19 cellular contexts compared by ENCODE assay signal in the genomic region with DNA sequence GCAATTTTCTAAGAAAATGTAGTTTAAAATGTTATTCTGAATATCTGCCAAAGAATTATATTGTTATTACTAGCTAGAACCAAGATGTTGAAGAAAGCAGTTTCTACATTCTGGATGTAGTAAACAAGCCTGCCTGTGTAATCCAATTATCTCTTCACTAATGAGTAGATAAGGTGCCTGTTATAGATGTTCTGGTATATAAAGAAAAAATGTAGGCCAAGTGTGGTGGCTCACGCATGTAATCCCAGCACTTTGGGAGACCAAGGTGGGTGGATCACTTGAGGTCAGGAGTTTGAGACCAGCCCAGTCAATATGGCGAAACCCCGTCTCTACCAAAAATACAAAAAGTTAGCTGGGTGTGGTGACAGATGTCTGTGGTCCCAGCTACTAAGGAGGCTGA. TPM values are rescaled to one million over a fixed set of nuclear protein-coding genes. Genes with fewer than 3 reads are reported as not detected.
DNase-seq lines count a peak whose midpoint lies in the region; ATAC-seq, FAIRE-seq and TF ChIP-seq lines count a peak whose summit lies in the region.
"Had no signal": no experiment of that assay in that cellular context is flagged by ENCODE, and none has a peak within 500 bp of the region (broad histone marks: within the 10 kb centered on the region; RNA-seq: fewer than 3 reads in every experiment).

No MANE protein-coding gene starts in this region.

- H3K27ac ChIP-seq in HepG2 (ENCODE audit: extremely low read length, insufficient read depth, low read length) = no peak overlapping the region
- H3K27ac ChIP-seq in right lobe of liver = no peak overlapping the region
- H3K27ac ChIP-seq in SK-N-SH (ENCODE audit: low read depth in 2 of 2, low read length in 1 of 2) = no peak overlapping the region
- H3K27ac ChIP-seq: BLaER1, HL-60 had no signal

- peaks cover 32% of the 10 kb centered on the region for H3F3A ChIP-seq in SK-N-SH (replicated peaks; ENCODE audit: insufficient read depth)

- H3K4me2 ChIP-seq in HepG2 (ENCODE audit: low read depth, low read length) = no peak overlapping the region
- H3K4me2 ChIP-seq in SK-N-SH = no peak overlapping the region
- H3K4me2 ChIP-seq: BLaER1, GM23338 had no signal

- DNase-seq in HepG2 (ENCODE audit: low spot score) (no peak), right lobe of liver (no peak), NCI-H82 (lab: John Stamatoyannopoulos, UW) (peak; percentile 81), SK-N-SH (peak; percentile 16), activated gamma-delta T cell treated with Interleukin-2 at 50 U/mL for 16 hours (no peak), NCI-H524 (lab: John Stamatoyannopoulos, UW) (no peak)
- DNase-seq: ACHN; AML-193; Calu3; CD8-positive, alpha-beta T cell; DMS79 treated with DMSO at 0.1 percent for 48 hours; GF-D8; HCEC 1CT had no signal

- FAIRE-seq in HepG2 (lab: Jason Lieb, UNC) (no peak), islet of Langerhans (lab: Jason Lieb, UNC) (peak; percentile 43)
- FAIRE-seq: A204.1, H54 had no signal

- H3K79me2 ChIP-seq in HepG2 (ENCODE audit: insufficient read depth, low read length) (no peaks in the 10 kb centered on the region), SK-N-SH (ENCODE audit: insufficient read depth) (peaks cover 22% of the 10 kb centered on the region)

- H3K27me3 ChIP-seq in HepG2 (ENCODE audit: control insufficient read depth in 1 of 2, insufficient read depth in 2 of 2, low read length in 2 of 2) (no peaks in the 10 kb centered on the region), right lobe of liver (no peaks in the 10 kb centered on the region), SK-N-SH (ENCODE audit: insufficient read depth) (no peaks in the 10 kb centered on the region)
- H3K27me3 ChIP-seq: BLaER1 had no signal

- H2AFZ ChIP-seq in HepG2 (ENCODE audit: low read length) = no peak overlapping the region
- H2AFZ ChIP-seq in SK-N-SH (ENCODE audit: low read depth) = no peak overlapping the region
- H2AFZ ChIP-seq: GM23338 had no signal

- intact Hi-C loops in HepG2 (cut with micrococcal nuclease; ENCODE audit: unreplicated experiment) = no loop called here
- intact Hi-C loops in right lobe of liver (cut with DNase I) = no loop called here

- ATAC-seq in HepG2 = no peak
- ATAC-seq in right lobe of liver = no peak
- ATAC-seq: CD8-positive, alpha-beta T cell; GM23338 had no signal

- in situ Hi-C loops in HepG2 (cut with HindIII; ENCODE audit: extremely low pct_ligation_motif_present, low pct_unique_long_range_greater_than_20kb) = no loop called here

- TF ChIP-seq EP300 in HepG2 (IDR thresholded peaks at IDR 0.05; ENCODE audit: low read depth in 2 of 2, low read length in 2 of 2) (no peak), HepG2 (CRISPR knock-in tag; IDR thresholded peaks at IDR 0.05; ENCODE audit: borderline replicate concordance) (no peak), SK-N-SH (IDR thresholded peaks at IDR 0.05; ENCODE audit: borderline replicate concordance in 1 of 2, low read depth in 1 of 2, low read length in 1 of 2) (no peak)

- H4K20me1 ChIP-seq in HepG2 (ENCODE audit: insufficient read depth, low read length) = no peaks in the 10 kb centered on the region
- no peaks in the 10 kb centered on the region for H4K20me1 ChIP-seq in SK-N-SH (ENCODE audit: insufficient read depth)

- CTCF ChIA-PET in HepG2 (lab: Yijun Ruan, JAX; ENCODE audit: low intra/inter-chr PET ratio, low total read pairs) (no interaction called here), SK-N-SH (lab: Yijun Ruan, JAX) (interaction anchor here (0.6 to 1.8 kb wide), 2 partner anchors 9 to 456 kb away, joined by 3 to 4 read pairs; no protein-coding TSS in a partner anchor)

- TF ChIP-seq RAD21 in HepG2 (CRISPR knock-in tag; IDR thresholded peaks at IDR 0.05) (no peak), SK-N-SH (IDR thresholded peaks at IDR 0.05; ENCODE audit: low read length) (no peak)

- H3K4me1 ChIP-seq in HepG2 (ENCODE audit: insufficient read depth, low read length) (no peaks in the 10 kb centered on the region), right lobe of liver (no peaks in the 10 kb centered on the region), SK-N-SH (ENCODE audit: control insufficient read depth in 1 of 2, insufficient read depth in 2 of 2, low read depth in 1 of 2, low read length in 1 of 2) (no peaks in the 10 kb centered on the region; a peak in 1 of 4 replicates)
- H3K4me1 ChIP-seq: BLaER1 had no signal

- no peaks in the 10 kb centered on the region for H3K9me2 ChIP-seq in SK-N-SH

- no peak for TF ChIP-seq POLR2A in HepG2 (IDR thresholded peaks at IDR 0.05; ENCODE audit: insufficient read depth in 1 of 2, low read depth in 2 of 2, low read length in 2 of 2)
- no peak for TF ChIP-seq POLR2A in right lobe of liver (IDR thresholded peaks at IDR 0.05)

- H3K36me3 ChIP-seq in HepG2 (replicated peaks in 1 of 2; ENCODE audit: control insufficient read depth in 1 of 2, insufficient read depth in 2 of 2, low read length in 2 of 2) (peaks cover 1 to 25% of the 10 kb centered on the region in 2 experiments; a peak in 4 of 5 replicates), right lobe of liver (peaks cover 0 to 9% (median 0%) of the 10 kb centered on the region in 4 donors), SK-N-SH (replicated peaks in 1 of 2; ENCODE audit: control insufficient read depth in 1 of 2, insufficient read depth in 2 of 2, low read length in 1 of 2) (peaks cover 83 to 90% of the 10 kb centered on the region in 2 experiments)

- H3K9ac ChIP-seq in HepG2 (ENCODE audit: insufficient read depth, low read depth, low read length) = no peak overlapping the region
- no peak overlapping the region for H3K9ac ChIP-seq in SK-N-SH
- H3K9ac ChIP-seq: BLaER1 had no signal

- BruUV-seq in HepG2 (replicated peaks; lab: Mats Ljungman, UMichigan) = no TSS peak

- POLR2A ChIA-PET in HepG2 (lab: Yijun Ruan, JAX) (no interaction called here), SK-N-SH (lab: Yijun Ruan, JAX) (no interaction called here)

- TF ChIP-seq CTCF in HepG2 (CRISPR knock-in tag; IDR thresholded peaks at IDR 0.05) = no peak
- no peak for TF ChIP-seq CTCF in right lobe of liver (IDR thresholded peaks at IDR 0.05)
- no peak for TF ChIP-seq CTCF in SK-N-SH (IDR thresholded peaks at IDR 0.05)

- no peak overlapping the region for H3K4me3 ChIP-seq in HepG2 (replicated peaks in 1 of 3; ENCODE audit: insufficient read depth in 1 of 3, low read depth in 2 of 3, low read length in 3 of 3)
- H3K4me3 ChIP-seq in right lobe of liver = no peak overlapping the region
- no peak overlapping the region for H3K4me3 ChIP-seq in SK-N-SH (ENCODE audit: low read depth in 2 of 2, low read length in 1 of 2)
- H3K4me3 ChIP-seq: BLaER1, GM23338 had no signal

- H3K9me3 ChIP-seq in HepG2 (ENCODE audit: low read length) (no peaks in the 10 kb centered on the region), right lobe of liver (no peaks in the 10 kb centered on the region), SK-N-SH (no peaks in the 10 kb centered on the region)
- H3K9me3 ChIP-seq: BLaER1 had no signal

- WGBS in HepG2 (ENCODE audit: low lambda C conversion rate) = 99% methylated on average over 3 of the region's 3 CpGs
- WGBS in right lobe of liver (ENCODE audit: insufficient coverage, low coverage, low lambda C conversion rate, missing lambda C conversion rate) = 93% methylated on average over 3 of the region's 3 CpGs
- WGBS in SK-N-SH (ENCODE audit: low lambda C conversion rate) = 88% methylated on average over 3 of the region's 3 CpGs

RNA-seq across cellular contexts. Expression of a gene that starts 28.9 kb away (rescaled TPM):
- total RNA-seq in HepG2 (2016; rRNA removed; fragmentation: Illumina TruSeq; extraction: Trizol) (5.6 and 8.0 TPM in 2 replicates), right lobe of liver (100 to 1,000 TPM; 114 to 163 (median 130) TPM)
- total RNA-seq in HepG2 (2016; cell fraction: cytosol; rRNA removed; fragmentation: Illumina TruSeq; extraction: Trizol; ENCODE audit: low read depth) = 1.4 and 1.7 TPM in 2 replicates
- total RNA-seq in HepG2 (2016; cell fraction: insoluble cytoplasmic fraction; rRNA removed; fragmentation: Illumina TruSeq; extraction: Trizol) = 5.5 and 7.6 TPM in 2 replicates
- total RNA-seq in HepG2 (2016; cell fraction: membrane; rRNA removed; fragmentation: Illumina TruSeq; extraction: Trizol) = 3.5 and 4.0 TPM in 2 replicates
- total RNA-seq in HepG2 (2016; cell fraction: nucleus; rRNA removed; fragmentation: Illumina TruSeq; extraction: Trizol) = 8.1 and 9.2 TPM in 2 replicates
- polyA plus RNA-seq in HepG2 (2011; rRNA removed) (15.6 and 16.0 TPM in 2 replicates), SK-N-SH (2012; rRNA removed) (4.4 and 5.1 TPM in 2 replicates)
- polyA plus RNA-seq in HepG2 (2011; cell fraction: cytosol; rRNA removed) = 6.9 and 14.7 TPM in 2 replicates
- 2.4 and 4.1 TPM in 2 replicates for polyA plus RNA-seq in HepG2 (2011; cell fraction: nucleus; rRNA removed)
- polyA plus RNA-seq in HepG2 (2012) = 14.4 and 16.4 TPM in 2 replicates
- 2.1 and 2.3 TPM in 2 replicates for polyA plus RNA-seq in HepG2 (2016; cell fraction: cytosol; fragmentation: Illumina TruSeq; extraction: Trizol; ENCODE audit: low read depth)
- polyA plus RNA-seq in HepG2 (2016; cell fraction: insoluble cytoplasmic fraction; fragmentation: Illumina TruSeq; extraction: Trizol; ENCODE audit: low read depth) = 9.4 and 9.8 TPM in 2 replicates
- polyA plus RNA-seq in HepG2 (2016; cell fraction: membrane; fragmentation: Illumina TruSeq; extraction: Trizol; ENCODE audit: low read depth) = 4.1 and 4.5 TPM in 2 replicates
- polyA plus RNA-seq in HepG2 (2016; cell fraction: nucleus; fragmentation: Illumina TruSeq; extraction: Trizol; ENCODE audit: insufficient read depth, low read depth) = 12.9 and 15.8 TPM in 2 replicates
- 3.5 TPM in 1 of 2 replicates, not detected in the other for polyA minus RNA-seq in HepG2 (2011; rRNA and poly(A)+ RNA removed; ENCODE audit: low replicate concordance)
- 11.8 and 16.6 TPM in 2 replicates for polyA minus RNA-seq in HepG2 (2011; cell fraction: cytosol; rRNA and poly(A)+ RNA removed)
- polyA minus RNA-seq in HepG2 (2011; cell fraction: nucleus; rRNA and poly(A)+ RNA removed) = 7.7 and 12.2 TPM in 2 replicates
- 6.4 and 7.1 TPM in 2 replicates for polyA plus RNA-seq in SK-N-SH (2012; cell fraction: cytosol; rRNA removed)
- polyA plus RNA-seq in SK-N-SH (2012; cell fraction: nucleus; rRNA removed) = 1.3 and 2.1 TPM in 2 replicates

RNA-seq across cellular contexts. Expression of a gene that starts 56.8 kb away (rescaled TPM):
- total RNA-seq in HepG2 (2016; rRNA removed; fragmentation: Illumina TruSeq; extraction: Trizol) (88.5 and 156 TPM in 2 replicates), right lobe of liver (10 to 100 TPM; 20.1 to 41.2 (median 29.8) TPM)
- 27.0 and 32.4 TPM in 2 replicates for total RNA-seq in HepG2 (2016; cell fraction: cytosol; rRNA removed; fragmentation: Illumina TruSeq; extraction: Trizol; ENCODE audit: low read depth)
- total RNA-seq in HepG2 (2016; cell fraction: insoluble cytoplasmic fraction; rRNA removed; fragmentation: Illumina TruSeq; extraction: Trizol) = 91.7 and 146 TPM in 2 replicates
- total RNA-seq in HepG2 (2016; cell fraction: membrane; rRNA removed; fragmentation: Illumina TruSeq; extraction: Trizol) = 57.4 and 74.7 TPM in 2 replicates
- 74.2 and 77.1 TPM in 2 replicates for total RNA-seq in HepG2 (2016; cell fraction: nucleus; rRNA removed; fragmentation: Illumina TruSeq; extraction: Trizol)
- polyA plus RNA-seq in HepG2 (2011; rRNA removed) (32.8 and 33.2 TPM in 2 replicates), SK-N-SH (2012; rRNA removed) (18.4 and 20.3 TPM in 2 replicates)
- polyA plus RNA-seq in HepG2 (2011; cell fraction: cytosol; rRNA removed) = 13.5 and 21.8 TPM in 2 replicates
- 19.1 and 33.0 TPM in 2 replicates for polyA plus RNA-seq in HepG2 (2011; cell fraction: nucleus; rRNA removed)
- polyA plus RNA-seq in HepG2 (2012) = 47.2 and 54.7 TPM in 2 replicates
- polyA plus RNA-seq in HepG2 (2016; cell fraction: cytosol; fragmentation: Illumina TruSeq; extraction: Trizol; ENCODE audit: low read depth) = 3.1 and 4.7 TPM in 2 replicates
- 124 and 129 TPM in 2 replicates for polyA plus RNA-seq in HepG2 (2016; cell fraction: insoluble cytoplasmic fraction; fragmentation: Illumina TruSeq; extraction: Trizol; ENCODE audit: low read depth)
- 12.6 and 14.7 TPM in 2 replicates for polyA plus RNA-seq in HepG2 (2016; cell fraction: membrane; fragmentation: Illumina TruSeq; extraction: Trizol; ENCODE audit: low read depth)
- 114 and 121 TPM in 2 replicates for polyA plus RNA-seq in HepG2 (2016; cell fraction: nucleus; fragmentation: Illumina TruSeq; extraction: Trizol; ENCODE audit: insufficient read depth, low read depth)
- 14.0 and 17.7 TPM in 2 replicates for polyA minus RNA-seq in HepG2 (2011; rRNA and poly(A)+ RNA removed; ENCODE audit: low replicate concordance)
- polyA minus RNA-seq in HepG2 (2011; cell fraction: cytosol; rRNA and poly(A)+ RNA removed) = 43.7 and 49.3 TPM in 2 replicates
- polyA minus RNA-seq in HepG2 (2011; cell fraction: nucleus; rRNA and poly(A)+ RNA removed) = 104 and 120 TPM in 2 replicates
- 32.2 and 33.0 TPM in 2 replicates for polyA plus RNA-seq in SK-N-SH (2012; cell fraction: cytosol; rRNA removed)
- polyA plus RNA-seq in SK-N-SH (2012; cell fraction: nucleus; rRNA removed) = 13.2 and 34.5 TPM in 2 replicates

Comparison
In these comparisons a context has a peak if more than half of its experiments do, and no peak if none do; other contexts are left out.
1. RNA of a gene that starts 28.9 kb away (total RNA-seq): 114 to 163 TPM in right lobe of liver; 1.4 to 9.2 TPM in HepG2; every median in the first group is over 10 times any median in the second.
2. DNase-seq: peak in NCI-H82 (single experiment) and SK-N-SH (single experiment); none in HepG2 (single experiment), right lobe of liver (0 of 3), activated gamma-delta T cell treated with Interleukin-2 at 50 U/mL for 16 hours (single experiment) and NCI-H524 (0 of 2).